Comparison of ENCODE assay signal across 11 cellular contexts in the genomic region with DNA sequence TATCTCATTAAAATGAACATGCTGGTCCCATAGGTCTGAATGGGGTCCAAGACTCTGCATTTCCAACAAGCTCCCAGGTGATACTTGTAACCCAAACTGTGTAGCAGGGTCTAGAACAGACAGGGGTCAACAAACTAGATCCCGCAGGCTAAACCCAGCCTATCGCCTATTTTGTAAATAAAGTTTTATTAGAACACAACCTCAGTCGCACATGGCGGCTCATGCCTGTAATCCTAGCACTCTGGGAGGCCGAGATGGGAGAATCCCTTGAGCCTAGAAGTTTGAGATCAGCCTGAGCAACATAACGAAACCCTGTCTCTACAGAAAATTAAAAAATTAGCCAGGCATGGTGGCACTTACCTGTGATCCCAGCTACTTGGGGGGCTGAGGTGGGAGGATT.
"Had no signal": no experiment of that assay in that cellular context is flagged by ENCODE, and none has a peak within 500 bp of the region (broad histone marks: within the 10 kb centered on the region; RNA-seq: fewer than 3 reads in every experiment).

No MANE protein-coding gene starts in this region.

- H3K4me1 ChIP-seq: HAP-1 had no signal

- H3K4me3 Mint-ChIP-seq: GM23338, H9, HFFc6 had no signal

- H3K27ac ChIP-seq: GM23248 had no signal

- H3K4me2 ChIP-seq: GM23338 had no signal

- H3K36me3 ChIP-seq: HAP-1 had no signal

- H3K27ac Mint-ChIP-seq: GM23338, H9, HFFc6 had no signal

- H3K9ac ChIP-seq: GM23248 had no signal

- ATAC-seq: GM23338, HCT116 had no signal

- H3K9me3 ChIP-seq: HAP-1 had no signal

- H3K9me3 Mint-ChIP-seq: H9 had no signal

- DNase-seq: GM23248, GOT3, H7, H9, HCEC 1CT, HFFc6 had no signal

- H3K4me3 ChIP-seq: GM23248, GM23338, HAP-1 had no signal

- FAIRE-seq: H1, H54 had no signal

- H2AFZ ChIP-seq: GM23248, GM23338 had no signal
